ENCODE assay signal across 2 cellular contexts in the genomic region with DNA sequence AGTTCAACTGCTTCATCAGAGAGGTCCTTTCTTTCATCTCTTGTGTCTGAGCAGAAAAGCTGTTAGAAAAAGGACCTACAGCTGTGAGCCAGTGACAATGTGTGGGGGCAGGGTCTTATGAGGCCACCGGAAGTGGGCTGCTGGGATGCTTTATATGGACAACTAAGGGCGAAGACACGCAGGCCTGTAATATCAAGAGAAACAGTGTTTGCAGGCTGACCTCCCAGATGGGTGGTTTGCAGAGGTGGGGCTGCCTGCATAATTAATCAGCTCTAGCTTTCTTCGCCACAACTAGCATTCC.
TF ChIP-seq lines count a peak whose summit lies in the region.

No MANE protein-coding gene starts in this region.

TF ChIP-seq in WTC11, 78 proteins besides CTCF, POLR2A, EP300 and RAD21:
- TF ChIP-seq FOXK1 (CRISPR knock-in tag; IDR thresholded peaks at IDR 0.05) (0 out of 2 replicates have a peak, but pooled peaks have one; percentile 43), SP1 (CRISPR knock-in tag; conservative IDR thresholded peaks at IDR 0.05) (peak; percentile 66; the same call in 1 of the 2 replicates), ETV6 (CRISPR knock-in tag; IDR thresholded peaks at IDR 0.05) (0 out of 2 replicates have a peak, but pooled peaks have one; percentile 28), ZNF671 (CRISPR knock-in tag; IDR thresholded peaks at IDR 0.05) (no peak), STAT6 (CRISPR knock-in tag; conservative IDR thresholded peaks at IDR 0.05; ENCODE audit: low read depth) (no peak), TP53 (CRISPR knock-in tag; IDR thresholded peaks at IDR 0.05) (no peak), PRRX2 (CRISPR knock-in tag; IDR thresholded peaks at IDR 0.05) (no peak), SMAD3 (CRISPR knock-in tag; IDR thresholded peaks at IDR 0.05; ENCODE audit: borderline replicate concordance) (no peak), ZNF281 (CRISPR knock-in tag; IDR thresholded peaks at IDR 0.05) (peak; percentile 82; the same call in 1 of the 2 replicates), ZNF219 (CRISPR knock-in tag; IDR thresholded peaks at IDR 0.05; ENCODE audit: borderline replicate concordance) (no peak), HMGA2 (CRISPR knock-in tag; IDR thresholded peaks at IDR 0.05) (no peak)

TF ChIP-seq in HepG2, 621 proteins besides CTCF, POLR2A, EP300 and RAD21:
- no peak for TF ChIP-seq NFE2 (CRISPR knock-in tag; IDR thresholded peaks at IDR 0.05)
- no peak for TF ChIP-seq KAT7 (CRISPR knock-in tag; IDR thresholded peaks at IDR 0.05; ENCODE audit: borderline replicate concordance)
- TF ChIP-seq FOXP1 (IDR thresholded peaks at IDR 0.05): no peak
- no peak for TF ChIP-seq FOXP1 (CRISPR knock-in tag; IDR thresholded peaks at IDR 0.05)
- TF ChIP-seq MED13 (CRISPR knock-in tag; IDR thresholded peaks at IDR 0.05): no peak
- no peak for TF ChIP-seq ZNF546 (CRISPR knock-in tag; conservative IDR thresholded peaks at IDR 0.05)
- no peak for TF ChIP-seq MIXL1 (CRISPR knock-in tag; IDR thresholded peaks at IDR 0.05)
- no peak for TF ChIP-seq HDAC2 (CRISPR knock-in tag; IDR thresholded peaks at IDR 0.05)
- no peak for TF ChIP-seq SKIL (CRISPR knock-in tag; IDR thresholded peaks at IDR 0.05; ENCODE audit: borderline replicate concordance)
- no peak for TF ChIP-seq MYNN (CRISPR knock-in tag; IDR thresholded peaks at IDR 0.05; ENCODE audit: low read depth)
- TF ChIP-seq JDP2 (CRISPR knock-in tag; IDR thresholded peaks at IDR 0.05; ENCODE audit: borderline replicate concordance): no peak
- TF ChIP-seq PHF8 (CRISPR knock-in tag; IDR thresholded peaks at IDR 0.05): no peak
- TF ChIP-seq, protein P1, sequence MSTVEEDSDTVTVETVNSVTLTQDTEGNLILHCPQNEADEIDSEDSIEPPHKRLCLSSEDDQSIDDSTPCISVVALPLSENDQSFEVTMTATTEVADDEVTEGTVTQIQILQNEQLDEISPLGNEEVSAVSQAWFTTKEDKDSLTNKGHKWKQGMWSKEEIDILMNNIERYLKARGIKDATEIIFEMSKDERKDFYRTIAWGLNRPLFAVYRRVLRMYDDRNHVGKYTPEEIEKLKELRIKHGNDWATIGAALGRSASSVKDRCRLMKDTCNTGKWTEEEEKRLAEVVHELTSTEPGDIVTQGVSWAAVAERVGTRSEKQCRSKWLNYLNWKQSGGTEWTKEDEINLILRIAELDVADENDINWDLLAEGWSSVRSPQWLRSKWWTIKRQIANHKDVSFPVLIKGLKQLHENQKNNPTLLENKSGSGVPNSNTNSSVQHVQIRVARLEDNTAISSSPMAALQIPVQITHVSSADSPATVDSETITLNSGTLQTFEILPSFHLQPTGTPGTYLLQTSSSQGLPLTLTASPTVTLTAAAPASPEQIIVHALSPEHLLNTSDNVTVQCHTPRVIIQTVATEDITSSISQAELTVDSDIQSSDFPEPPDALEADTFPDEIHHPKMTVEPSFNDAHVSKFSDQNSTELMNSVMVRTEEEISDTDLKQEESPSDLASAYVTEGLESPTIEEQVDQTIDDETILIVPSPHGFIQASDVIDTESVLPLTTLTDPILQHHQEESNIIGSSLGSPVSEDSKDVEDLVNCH (CRISPR knock-in tag; IDR thresholded peaks at IDR 0.05): no peak
- TF ChIP-seq ZNF850 (CRISPR knock-in tag; conservative IDR thresholded peaks at IDR 0.05): no peak
- TF ChIP-seq YEATS2 (CRISPR knock-in tag; IDR thresholded peaks at IDR 0.05; ENCODE audit: borderline replicate concordance): no peak
TF ChIP-seq in HepG2: peak in this region for 0.
